ENCODE assay signal across 11 cellular contexts in the genomic region with DNA sequence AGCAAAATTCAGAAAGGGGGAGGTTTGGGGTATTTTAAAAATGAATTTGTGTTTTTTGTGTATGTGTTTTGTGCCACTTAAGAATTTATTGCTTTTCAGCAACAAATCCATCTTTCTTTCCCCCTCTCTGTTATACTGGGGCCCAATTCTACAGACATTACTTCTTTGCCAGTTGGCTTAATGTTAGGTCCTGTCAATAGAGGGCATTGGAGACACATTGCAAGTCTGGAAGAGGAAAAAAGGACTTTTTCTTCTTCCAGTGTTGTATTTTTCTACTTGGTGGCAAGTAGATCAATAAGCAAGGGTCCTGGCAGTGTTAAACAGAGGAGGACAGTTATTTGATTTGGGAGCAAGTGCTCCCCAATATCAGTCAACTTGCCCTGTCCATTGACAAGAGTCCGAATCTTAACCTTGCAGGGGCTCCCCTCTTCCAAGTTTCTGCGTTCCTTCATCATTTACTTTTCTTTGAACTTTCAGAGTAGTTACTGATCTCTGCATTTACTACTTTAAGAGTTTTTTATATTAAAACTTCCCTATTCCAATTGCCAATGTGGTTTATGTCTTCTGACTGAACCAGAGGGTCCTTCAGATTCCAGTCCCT. TPM values are rescaled to one million over a fixed set of nuclear protein-coding genes. Genes with fewer than 3 reads are reported as not detected.
DNase-seq lines count a peak whose midpoint lies in the region; ATAC-seq, FAIRE-seq and TF ChIP-seq lines count a peak whose summit lies in the region.
"Had no signal": no experiment of that assay in that cellular context is flagged by ENCODE, and none has a peak within 500 bp of the region (broad histone marks: within the 10 kb centered on the region; RNA-seq: fewer than 3 reads in every experiment).

No MANE protein-coding gene starts in this region.

- no peaks in the 10 kb centered on the region for H3K9me3 ChIP-seq in body of pancreas
- H3K9me3 ChIP-seq: esophagus muscularis mucosa, mucosa of descending colon had no signal

- no peak overlapping the region for H3K4me3 ChIP-seq in body of pancreas
- H3K4me3 ChIP-seq: esophagus muscularis mucosa, mucosa of descending colon had no signal

- no peaks in the 10 kb centered on the region for H3K27me3 ChIP-seq in body of pancreas
- H3K27me3 ChIP-seq: esophagus muscularis mucosa had no signal

- intact Hi-C loops in body of pancreas (cut with DNase I) = no loop called here

- no peak for FAIRE-seq in frontal cortex (lab: Jason Lieb, UNC)

- H3K4me1 ChIP-seq in body of pancreas = no peaks in the 10 kb centered on the region
- H3K4me1 ChIP-seq: esophagus muscularis mucosa had no signal

- 80 to 89% methylated on average over 2 of the region's 2 CpGs for WGBS in body of pancreas, 2 donors

- H3K36me3 ChIP-seq in body of pancreas (replicated peaks in 1 of 2; ENCODE audit: insufficient read depth in 1 of 2, low read depth in 2 of 2) = no peaks in the 10 kb centered on the region
- H3K36me3 ChIP-seq: esophagus muscularis mucosa had no signal

- TF ChIP-seq POLR2A in body of pancreas (IDR thresholded peaks at IDR 0.05) = no peak

- DNase-seq in EH (ENCODE audit: low read depth) (peak; percentile 3), HuH-7 (ENCODE audit: low spot score) (peak; percentile 49), body of pancreas (peak in 1 of 4 donors; percentile 12), medulla oblongata (ENCODE audit: extremely low spot score) (peak; percentile 23), frontal cortex (ENCODE audit: low spot score in 2 of 2) (no peak)
- DNase-seq: HCEC 1CT, mucosa of descending colon, T1000 had no signal

- ATAC-seq in body of pancreas = peak; percentile 68
- ATAC-seq in GM19463 (IDR thresholded peaks at IDR 0.05; ENCODE audit: unreplicated experiment) = no peak
- ATAC-seq in HG03039 (IDR thresholded peaks at IDR 0.05; ENCODE audit: unreplicated experiment) = no peak
- ATAC-seq: mucosa of descending colon had no signal

- TF ChIP-seq CTCF in body of pancreas (IDR thresholded peaks at IDR 0.05) = peak; percentile 25 to 77 (median 63)

- no peak overlapping the region for H3K27ac ChIP-seq in body of pancreas
- H3K27ac ChIP-seq: esophagus muscularis mucosa had no signal

RNA-seq across cellular contexts. Expression of gene SCML4, which starts 23.4 kb away (rescaled TPM):
- total RNA-seq in body of pancreas (1 to 10 TPM in 1 of 2 donors, under 1 TPM in 1; 0.78 to 6.9 TPM), frontal cortex (2.0 TPM)

Comparison
In these comparisons a context has a peak if more than half of its experiments do, and no peak if none do; other contexts are left out.
1. DNase-seq: peak in EH (single experiment), HuH-7 (single experiment) and medulla oblongata (single experiment); none in frontal cortex (0 of 2).